18 cellular contexts compared by ENCODE assay signal in the genomic region with DNA sequence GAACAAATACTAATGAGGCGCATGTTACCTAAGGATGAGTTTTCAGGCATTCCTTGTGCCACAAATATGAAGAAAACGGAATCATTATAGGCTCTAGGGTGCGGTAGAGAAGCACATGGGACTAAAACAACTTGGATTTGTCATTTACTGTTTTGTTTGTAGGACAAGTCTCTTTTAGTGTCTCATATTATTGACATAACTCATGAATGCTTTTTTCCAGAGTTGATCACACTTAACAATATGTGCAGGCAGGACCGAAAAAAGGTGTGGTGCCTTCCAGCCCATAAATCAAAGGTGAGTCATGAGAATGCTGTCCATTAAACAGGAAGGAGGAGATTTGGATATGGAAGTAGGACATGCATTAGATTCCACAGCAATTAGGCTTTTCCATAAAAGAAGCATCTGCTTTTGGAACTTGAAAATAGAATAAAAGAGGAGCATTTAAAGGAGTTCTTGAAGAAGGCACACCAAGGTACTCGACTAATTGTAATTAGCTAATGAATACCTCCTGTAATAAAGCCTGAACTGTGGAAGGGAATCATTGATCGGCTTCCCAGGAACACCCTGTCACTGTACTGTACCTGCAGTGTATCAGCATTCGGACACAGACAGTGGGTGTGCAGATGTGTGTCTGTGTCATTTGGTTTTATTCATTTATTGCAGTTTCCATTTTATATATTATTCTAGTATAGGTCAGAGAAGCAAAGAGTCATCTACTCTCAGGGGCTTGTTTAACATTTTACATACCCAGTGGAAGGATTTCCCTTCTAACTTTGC.
DNase-seq lines count a peak whose midpoint lies in the region; ATAC-seq, FAIRE-seq and TF ChIP-seq lines count a peak whose summit lies in the region.
"Had no signal": no experiment of that assay in that cellular context is flagged by ENCODE, and none has a peak within 500 bp of the region (broad histone marks: within the 10 kb centered on the region; RNA-seq: fewer than 3 reads in every experiment).

No MANE protein-coding gene starts in this region.

- peaks cover 10% of the 10 kb centered on the region for H3K4me1 ChIP-seq in endothelial cell of umbilical vein (ENCODE audit: control insufficient read depth, extremely low read depth, insufficient read depth, low read length)
- H3K4me1 ChIP-seq: ascending aorta, Caco-2, heart right ventricle, testis had no signal

- peaks cover 2% of the 10 kb centered on the region for H3K9me3 ChIP-seq in endothelial cell of umbilical vein (replicated peaks; ENCODE audit: control insufficient read depth, insufficient read depth, low read length)
- H3K9me3 ChIP-seq: testis had no signal

- intact Hi-C loops in endothelial cell of umbilical vein (cut with micrococcal nuclease): no loop called here

- no peak for ATAC-seq in GM18858 (IDR thresholded peaks at IDR 0.05; ENCODE audit: unreplicated experiment)
- ATAC-seq: heart right ventricle, left ventricle myocardium superior had no signal

- no peaks in the 10 kb centered on the region for H3K9me1 ChIP-seq in endothelial cell of umbilical vein (replicated peaks; ENCODE audit: control insufficient read depth, extremely low read depth, insufficient read depth, low read length)

- CTCF ChIA-PET in endothelial cell of umbilical vein (lab: Charles Lee): interaction anchor here (1.4 kb wide), 1 partner anchor 22 kb away, joined by 4 read pairs; no protein-coding TSS in a partner anchor

- no peak overlapping the region for H3K4me3 ChIP-seq in endothelial cell of umbilical vein (replicated peaks in 1 of 3; ENCODE audit: insufficient read depth in 1 of 3, low read depth in 1 of 3, low read length in 3 of 3)
- H3K4me3 ChIP-seq: ascending aorta, heart right ventricle, testis had no signal

- dilution Hi-C loops in endothelial cell of umbilical vein (cut with MboI; ENCODE audit: extremely low pct_ligation_motif_present, low sequenced_read_pairs): no loop called here

- no peaks in the 10 kb centered on the region for H4K20me1 ChIP-seq in endothelial cell of umbilical vein (replicated peaks; ENCODE audit: control insufficient read depth, extremely low read depth, insufficient read depth, low read length)

- H3K79me2 ChIP-seq in endothelial cell of umbilical vein (ENCODE audit: control insufficient read depth, insufficient read depth, low read length): no peaks in the 10 kb centered on the region

- H2AFZ ChIP-seq in endothelial cell of umbilical vein (ENCODE audit: low read depth, low read length): no peak overlapping the region

- no peak for TF ChIP-seq CTCF in endothelial cell of umbilical vein (IDR thresholded peaks at IDR 0.05; ENCODE audit: extremely low read depth in 1 of 2, insufficient read depth in 1 of 2, low read depth in 1 of 2, low read length in 2 of 2)

- no peak for TF ChIP-seq POLR2A in endothelial cell of umbilical vein (IDR thresholded peaks at IDR 0.05; ENCODE audit: low read depth, low read length)

- POLR2A ChIA-PET in endothelial cell of umbilical vein (lab: Charles Lee): no interaction called here

- DNase-seq in GM03348 (ENCODE audit: low spot score) (peak; percentile 66), NCI-H226 (peak; percentile 83), endothelial cell of umbilical vein (ENCODE audit: low read depth, low spot score) (no peak), renal cortical epithelial cell (ENCODE audit: low read depth) (peak; percentile 63), COLO668 (lab: John Stamatoyannopoulos, UW; ENCODE audit: unreplicated experiment) (no peak), NCI-H146 (lab: John Stamatoyannopoulos, UW) (no peak), NCI-H1048 (lab: John Stamatoyannopoulos, UW) (no peak)
- DNase-seq: activated T-cell treated with anti-CD3 and anti-CD28 coated beads for 4 hours; effector CD8-positive, alpha-beta T cell; H9; heart right ventricle; left ventricle myocardium superior; NCI-H1930; NCI-H774; testis had no signal

- BruUV-seq in endothelial cell of umbilical vein (replicated peaks; lab: Mats Ljungman, UMichigan): no TSS peak

- H3K4me2 ChIP-seq in endothelial cell of umbilical vein (ENCODE audit: insufficient read depth, low read length): peak overlapping the region; percentile 16

- no peak overlapping the region for H3K9ac ChIP-seq in endothelial cell of umbilical vein (replicated peaks; ENCODE audit: extremely low read depth, insufficient read depth, low read length)

- H3K27me3 ChIP-seq in endothelial cell of umbilical vein (ENCODE audit: control insufficient read depth in 2 of 2, insufficient read depth in 2 of 2, low read length in 2 of 2): no peaks in the 10 kb centered on the region
- H3K27me3 ChIP-seq: ascending aorta, heart right ventricle, testis had no signal

- H3K27ac ChIP-seq in endothelial cell of umbilical vein (ENCODE audit: insufficient read depth, low read depth, low read length): no peak overlapping the region
- H3K27ac ChIP-seq: ascending aorta, heart right ventricle, testis had no signal

- H3K36me3 ChIP-seq in endothelial cell of umbilical vein (ENCODE audit: control insufficient read depth in 2 of 2, extremely low read depth in 1 of 2, insufficient read depth in 2 of 2, low read length in 2 of 2): peaks cover 4% of the 10 kb centered on the region in 2 experiments

- FAIRE-seq in endothelial cell of umbilical vein (lab: Jason Lieb, UNC): peak; percentile 64

TF ChIP-seq in endothelial cell of umbilical vein, 7 proteins besides CTCF, POLR2A, EP300 and RAD21:
- TF ChIP-seq EZH2 (IDR thresholded peaks at IDR 0.05; ENCODE audit: borderline replicate concordance, low read depth, low read length, severe bottlenecking): no peak
- peak; percentile 28 for TF ChIP-seq FOS (IDR thresholded peaks at IDR 0.05; ENCODE audit: borderline replicate concordance, insufficient read depth, low read length)
- TF ChIP-seq, protein P1, sequence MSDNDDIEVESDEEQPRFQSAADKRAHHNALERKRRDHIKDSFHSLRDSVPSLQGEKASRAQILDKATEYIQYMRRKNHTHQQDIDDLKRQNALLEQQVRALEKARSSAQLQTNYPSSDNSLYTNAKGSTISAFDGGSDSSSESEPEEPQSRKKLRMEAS (IDR thresholded peaks at IDR 0.05; ENCODE audit: insufficient read depth, insufficient read length): no peak
- TF ChIP-seq JUN (IDR thresholded peaks at IDR 0.05; ENCODE audit: borderline replicate concordance, insufficient read depth, insufficient read length, low read depth): peak; percentile 15

Comparison
In these comparisons a context has a peak if more than half of its experiments do, and no peak if none do; other contexts are left out.
1. DNase-seq: peak in GM03348 (single experiment), NCI-H226 (single experiment) and renal cortical epithelial cell (single experiment); none in endothelial cell of umbilical vein (single experiment), COLO668 (single experiment), NCI-H146 (single experiment) and NCI-H1048 (single experiment).